In the genomic region with DNA sequence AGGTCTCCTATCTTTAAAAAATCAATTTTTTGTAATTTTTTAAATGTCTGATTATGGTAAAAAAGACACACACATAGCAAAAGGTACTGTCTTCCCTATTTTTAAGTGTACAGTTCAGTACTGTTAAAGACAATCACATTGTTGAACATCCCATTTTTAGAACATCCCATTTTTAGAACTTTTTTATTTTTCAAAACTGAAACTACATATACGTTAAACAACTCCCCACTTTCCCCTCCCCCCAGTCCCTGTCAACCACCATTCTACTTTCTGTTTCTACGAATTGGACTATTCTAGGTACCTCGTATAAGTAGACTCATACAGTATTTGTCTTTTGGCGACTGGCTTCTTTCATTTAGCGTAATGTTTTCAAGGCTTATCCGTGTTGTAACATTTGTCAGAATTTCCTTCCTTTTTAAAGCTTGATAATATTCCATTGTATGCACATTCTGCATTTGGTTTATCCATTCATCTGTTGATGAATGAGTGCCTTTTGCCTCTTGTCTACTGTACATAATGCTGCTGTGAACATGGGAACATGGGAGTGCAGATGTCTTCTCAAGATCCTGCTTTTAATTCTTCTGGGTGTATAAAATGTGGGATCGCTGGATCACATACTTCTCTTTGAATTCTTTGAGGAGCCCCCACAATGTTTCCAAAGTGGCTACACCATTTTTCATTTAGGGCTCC, we compare ENCODE assay signal across 9 cellular contexts.
DNase-seq lines count a peak whose midpoint lies in the region; ATAC-seq and TF ChIP-seq lines count a peak whose summit lies in the region.
"Had no signal": no experiment of that assay in that cellular context is flagged by ENCODE, and none has a peak within 500 bp of the region (broad histone marks: within the 10 kb centered on the region; RNA-seq: fewer than 3 reads in every experiment).

No MANE protein-coding gene starts in this region.

- H3K36me3 ChIP-seq in esophagus muscularis mucosa (no peaks in the 10 kb centered on the region), suprapubic skin (no peaks in the 10 kb centered on the region), vagina (no peaks in the 10 kb centered on the region)

- H3K4me3 ChIP-seq in GM12865 (ENCODE audit: low read depth, low read length) (no peak overlapping the region), esophagus muscularis mucosa (no peak overlapping the region), suprapubic skin (no peak overlapping the region), vagina (no peak overlapping the region)

- TF ChIP-seq POLR2A in esophagus muscularis mucosa (IDR thresholded peaks at IDR 0.05; ENCODE audit: low read depth) = no peak
- TF ChIP-seq POLR2A in suprapubic skin (IDR thresholded peaks at IDR 0.05) = no peak
- TF ChIP-seq POLR2A in vagina (IDR thresholded peaks at IDR 0.05) = no peak

- H3K4me1 ChIP-seq in esophagus muscularis mucosa (no peaks in the 10 kb centered on the region), suprapubic skin (peaks cover 6% of the 10 kb centered on the region), vagina (peaks cover 2% of the 10 kb centered on the region)

- WGBS in esophagus muscularis mucosa = 81% methylated on average over 7 of the region's 7 CpGs
- 81% methylated on average over 7 of the region's 7 CpGs for WGBS in suprapubic skin

- TF ChIP-seq EP300 in esophagus muscularis mucosa (IDR thresholded peaks at IDR 0.05) (no peak), suprapubic skin (IDR thresholded peaks at IDR 0.05) (no peak)

- intact Hi-C loops in esophagus muscularis mucosa (cut with DNase I) = no loop called here
- intact Hi-C loops in vagina (cut with DNase I) = no loop called here

- DNase-seq in GM12865 (ENCODE audit: low read depth) (peak; percentile 82), MV-4-11 (lab: John Stamatoyannopoulos, UW) (peak; percentile 78), esophagus muscularis mucosa (ENCODE audit: extremely low spot score) (peak; percentile 39), suprapubic skin (ENCODE audit: low spot score in 2 of 2) (no peak), NCI-H510A treated with DMSO at 0.1 percent for 48 hours (lab: John Stamatoyannopoulos, UW) (no peak), vagina (ENCODE audit: extremely low spot score in 2 of 2) (no peak)

- no peak for TF ChIP-seq CTCF in GM12865 (IDR thresholded peaks at IDR 0.05; ENCODE audit: insufficient read depth, low read depth, low read length, missing control alignments)
- TF ChIP-seq CTCF in esophagus muscularis mucosa (IDR thresholded peaks at IDR 0.05) = no peak
- no peak for TF ChIP-seq CTCF in suprapubic skin (IDR thresholded peaks at IDR 0.05)
- TF ChIP-seq CTCF in vagina (IDR thresholded peaks at IDR 0.05) = no peak

- H3K27ac ChIP-seq in esophagus muscularis mucosa (replicated peaks in 1 of 4) (no peak overlapping the region), suprapubic skin (no peak overlapping the region), vagina (no peak overlapping the region)

- ATAC-seq in GM21576 (IDR thresholded peaks at IDR 0.05; ENCODE audit: unreplicated experiment) (peak; percentile 89), HG03469 (IDR thresholded peaks at IDR 0.05; ENCODE audit: unreplicated experiment) (no peak)
- ATAC-seq: Panc1 had no signal

- H3K9me3 ChIP-seq in esophagus muscularis mucosa (no peaks in the 10 kb centered on the region), suprapubic skin (no peaks in the 10 kb centered on the region), vagina (no peaks in the 10 kb centered on the region)

- H3K27me3 ChIP-seq in esophagus muscularis mucosa (no peaks in the 10 kb centered on the region), suprapubic skin (no peaks in the 10 kb centered on the region), vagina (no peaks in the 10 kb centered on the region)

Comparison
In these comparisons a context has a peak if more than half of its experiments do, and no peak if none do; other contexts are left out.
1. DNase-seq: peak in GM12865 (single experiment), MV-4-11 (single experiment) and esophagus muscularis mucosa (single experiment); none in suprapubic skin (0 of 2), NCI-H510A treated with DMSO at 0.1 percent for 48 hours (single experiment) and vagina (0 of 2).